Comparison of ENCODE assay signal across 2 cellular contexts in the genomic region with DNA sequence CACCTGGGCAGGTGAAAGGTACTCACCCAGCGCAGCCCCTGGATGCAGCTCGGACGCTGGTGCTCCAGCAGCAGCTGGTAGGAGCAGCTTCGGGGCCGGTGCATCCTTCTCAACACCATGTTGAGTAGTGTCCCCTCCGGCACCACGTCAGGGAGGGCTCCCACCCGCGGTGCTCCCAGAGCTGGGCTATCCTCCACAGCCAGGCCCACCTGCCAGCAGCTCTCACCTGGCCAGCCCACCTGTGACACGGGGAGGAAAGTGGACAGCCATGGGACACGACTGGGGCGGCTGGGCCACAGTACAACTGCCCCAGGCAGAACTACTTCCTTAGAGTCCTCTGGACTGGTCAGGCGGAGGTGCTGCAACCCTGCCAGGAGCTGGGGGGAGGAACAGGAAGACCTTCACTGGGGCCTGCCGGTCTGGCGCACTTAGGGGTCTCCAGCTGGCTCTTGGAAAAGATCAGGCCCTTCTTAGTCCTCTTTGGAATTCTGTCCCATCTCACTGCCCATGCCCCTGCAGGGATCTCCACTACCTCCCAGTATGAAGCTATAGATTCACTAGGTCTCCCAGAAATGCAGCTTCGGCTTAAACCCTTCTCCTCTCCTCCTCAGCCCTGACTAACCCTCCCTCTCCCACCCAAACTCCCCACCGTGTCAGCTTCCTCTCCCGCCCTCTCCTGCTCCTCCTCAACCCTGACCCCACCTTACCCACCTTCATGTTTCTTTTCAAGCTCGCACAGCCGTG.
TF ChIP-seq lines count a peak whose summit lies in the region.

No MANE protein-coding gene starts in this region.

TF ChIP-seq in IMR-90, 13 proteins besides CTCF, POLR2A, EP300 and RAD21:
- TF ChIP-seq RFX5 (IDR thresholded peaks at IDR 0.05; ENCODE audit: low read depth, low read length) (no peak), MAFK (IDR thresholded peaks at IDR 0.05; ENCODE audit: low read depth, low read length) (no peak), NFE2L2 (IDR thresholded peaks at IDR 0.05; ENCODE audit: low read depth, low read length) (no peak), MXI1 (IDR thresholded peaks at IDR 0.05; ENCODE audit: borderline replicate concordance, low read depth, low read length) (no peak), BHLHE40 (IDR thresholded peaks at IDR 0.05; ENCODE audit: low read depth, low read length) (no peak), ELK1 (IDR thresholded peaks at IDR 0.05; ENCODE audit: borderline replicate concordance, low read depth, low read length) (no peak), USF2 (IDR thresholded peaks at IDR 0.05; ENCODE audit: low read depth, low read length) (no peak), CHD1 (IDR thresholded peaks at IDR 0.05; ENCODE audit: low read depth, low read length) (no peak), SMC3 (IDR thresholded peaks at IDR 0.05; ENCODE audit: low read depth, low read length) (no peak), RCOR1 (IDR thresholded peaks at IDR 0.05; ENCODE audit: insufficient replicate concordance, low read length) (no peak), CEBPB (IDR thresholded peaks at IDR 0.05; ENCODE audit: low read depth, low read length) (no peak), FOS (IDR thresholded peaks at IDR 0.05; ENCODE audit: low read depth, low read length) (no peak), MAZ (IDR thresholded peaks at IDR 0.05; ENCODE audit: borderline replicate concordance, low read depth, low read length) (no peak)

TF ChIP-seq in GM12878, 131 proteins besides CTCF, POLR2A, EP300 and RAD21:
- TF ChIP-seq ZNF622 (IDR thresholded peaks at IDR 0.05), result no peak
- TF ChIP-seq USF2 (IDR thresholded peaks at IDR 0.05; ENCODE audit: borderline replicate concordance, low read depth, low read length), result no peak
- TF ChIP-seq MEF2B (IDR thresholded peaks at IDR 0.05; ENCODE audit: partially characterized antibody, poor library complexity, severe bottlenecking), result no peak
- no peak for TF ChIP-seq NFXL1 (IDR thresholded peaks at IDR 0.05; ENCODE audit: borderline replicate concordance)
- TF ChIP-seq TCF3 (IDR thresholded peaks at IDR 0.05; ENCODE audit: borderline replicate concordance, insufficient read depth, low read depth, low read length), result no peak
- no peak for TF ChIP-seq TCF12 (IDR thresholded peaks at IDR 0.05; ENCODE audit: low read depth, low read length)
- no peak for TF ChIP-seq WRNIP1 (IDR thresholded peaks at IDR 0.05; ENCODE audit: borderline replicate concordance, low read depth, low read length)
- TF ChIP-seq IRF5 (IDR thresholded peaks at IDR 0.05; ENCODE audit: borderline replicate concordance), result no peak
- no peak for TF ChIP-seq POU2F2 (IDR thresholded peaks at IDR 0.05; ENCODE audit: borderline replicate concordance, low read depth, low read length)
- TF ChIP-seq BCLAF1 (IDR thresholded peaks at IDR 0.05), result no peak
- no peak for TF ChIP-seq ZNF592 (IDR thresholded peaks at IDR 0.05)
- TF ChIP-seq TARDBP (IDR thresholded peaks at IDR 0.05; ENCODE audit: borderline replicate concordance), result no peak
- no peak for TF ChIP-seq PML (IDR thresholded peaks at IDR 0.05; ENCODE audit: low read length)
